Comparison of ENCODE assay signal across 2 cellular contexts in the genomic region with DNA sequence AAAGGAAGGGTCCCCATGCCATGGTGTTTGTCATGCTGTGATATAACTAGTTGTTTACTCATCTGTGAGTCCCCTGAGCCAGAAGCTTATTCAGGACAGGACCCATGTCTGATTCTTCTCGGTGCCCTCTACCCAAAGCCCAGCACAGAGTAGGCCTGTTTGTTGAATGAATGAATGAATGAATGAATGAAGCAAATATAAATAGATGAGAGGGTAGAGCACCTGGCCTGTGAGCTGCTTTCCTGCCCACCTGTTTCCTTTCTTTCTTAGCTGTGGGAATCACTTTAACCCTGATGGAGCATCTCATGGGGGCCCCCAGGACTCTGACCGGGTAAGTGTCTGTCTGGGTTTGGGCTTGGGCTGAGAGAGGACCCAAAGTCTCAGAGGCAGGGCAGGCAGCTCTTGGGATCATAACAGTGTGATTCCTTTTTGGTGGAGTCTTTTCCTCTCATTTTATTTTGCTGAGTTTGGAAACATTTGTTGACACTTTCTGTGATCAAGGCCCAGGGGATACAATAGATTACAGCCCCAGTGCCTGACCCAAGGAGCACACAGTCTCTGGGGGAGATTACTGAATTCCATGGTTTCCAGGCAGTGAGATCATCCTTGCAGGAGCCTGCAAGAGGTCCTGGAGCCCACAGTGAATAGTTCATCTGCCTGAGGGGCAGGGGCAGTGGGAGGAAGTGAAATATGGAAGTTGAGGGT.
TF ChIP-seq lines count a peak whose summit lies in the region.

No MANE protein-coding gene starts in this region.

TF ChIP-seq in liver, 16 proteins besides CTCF, POLR2A, EP300 and RAD21:
- TF ChIP-seq FOXA1 (IDR thresholded peaks at IDR 0.05) (no peak), YY1 (IDR thresholded peaks at IDR 0.05) (no peak), GABPA (IDR thresholded peaks at IDR 0.05 in 1 of 2, conservative IDR thresholded peaks at IDR 0.05 in 1 of 2) (no peak), SP1 (IDR thresholded peaks at IDR 0.05) (no peak), TAF1 (conservative IDR thresholded peaks at IDR 0.05) (no peak), NR2F2 (IDR thresholded peaks at IDR 0.05) (no peak), FOXA2 (IDR thresholded peaks at IDR 0.05) (no peak), HNF4G (IDR thresholded peaks at IDR 0.05) (no peak), EGR1 (IDR thresholded peaks at IDR 0.05; ENCODE audit: low read depth in 2 of 2) (no peak), JUND (IDR thresholded peaks at IDR 0.05) (no peak), RXRA (IDR thresholded peaks at IDR 0.05) (no peak), HNF4A (conservative IDR thresholded peaks at IDR 0.05) (no peak)
- TF ChIP-seq, protein P1, sequence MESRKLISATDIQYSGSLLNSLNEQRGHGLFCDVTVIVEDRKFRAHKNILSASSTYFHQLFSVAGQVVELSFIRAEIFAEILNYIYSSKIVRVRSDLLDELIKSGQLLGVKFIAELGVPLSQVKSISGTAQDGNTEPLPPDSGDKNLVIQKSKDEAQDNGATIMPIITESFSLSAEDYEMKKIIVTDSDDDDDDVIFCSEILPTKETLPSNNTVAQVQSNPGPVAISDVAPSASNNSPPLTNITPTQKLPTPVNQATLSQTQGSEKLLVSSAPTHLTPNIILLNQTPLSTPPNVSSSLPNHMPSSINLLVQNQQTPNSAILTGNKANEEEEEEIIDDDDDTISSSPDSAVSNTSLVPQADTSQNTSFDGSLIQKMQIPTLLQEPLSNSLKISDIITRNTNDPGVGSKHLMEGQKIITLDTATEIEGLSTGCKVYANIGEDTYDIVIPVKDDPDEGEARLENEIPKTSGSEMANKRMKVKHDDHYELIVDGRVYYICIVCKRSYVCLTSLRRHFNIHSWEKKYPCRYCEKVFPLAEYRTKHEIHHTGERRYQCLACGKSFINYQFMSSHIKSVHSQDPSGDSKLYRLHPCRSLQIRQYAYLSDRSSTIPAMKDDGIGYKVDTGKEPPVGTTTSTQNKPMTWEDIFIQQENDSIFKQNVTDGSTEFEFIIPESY (IDR thresholded peaks at IDR 0.05) = no peak
- TF ChIP-seq, protein P2, sequence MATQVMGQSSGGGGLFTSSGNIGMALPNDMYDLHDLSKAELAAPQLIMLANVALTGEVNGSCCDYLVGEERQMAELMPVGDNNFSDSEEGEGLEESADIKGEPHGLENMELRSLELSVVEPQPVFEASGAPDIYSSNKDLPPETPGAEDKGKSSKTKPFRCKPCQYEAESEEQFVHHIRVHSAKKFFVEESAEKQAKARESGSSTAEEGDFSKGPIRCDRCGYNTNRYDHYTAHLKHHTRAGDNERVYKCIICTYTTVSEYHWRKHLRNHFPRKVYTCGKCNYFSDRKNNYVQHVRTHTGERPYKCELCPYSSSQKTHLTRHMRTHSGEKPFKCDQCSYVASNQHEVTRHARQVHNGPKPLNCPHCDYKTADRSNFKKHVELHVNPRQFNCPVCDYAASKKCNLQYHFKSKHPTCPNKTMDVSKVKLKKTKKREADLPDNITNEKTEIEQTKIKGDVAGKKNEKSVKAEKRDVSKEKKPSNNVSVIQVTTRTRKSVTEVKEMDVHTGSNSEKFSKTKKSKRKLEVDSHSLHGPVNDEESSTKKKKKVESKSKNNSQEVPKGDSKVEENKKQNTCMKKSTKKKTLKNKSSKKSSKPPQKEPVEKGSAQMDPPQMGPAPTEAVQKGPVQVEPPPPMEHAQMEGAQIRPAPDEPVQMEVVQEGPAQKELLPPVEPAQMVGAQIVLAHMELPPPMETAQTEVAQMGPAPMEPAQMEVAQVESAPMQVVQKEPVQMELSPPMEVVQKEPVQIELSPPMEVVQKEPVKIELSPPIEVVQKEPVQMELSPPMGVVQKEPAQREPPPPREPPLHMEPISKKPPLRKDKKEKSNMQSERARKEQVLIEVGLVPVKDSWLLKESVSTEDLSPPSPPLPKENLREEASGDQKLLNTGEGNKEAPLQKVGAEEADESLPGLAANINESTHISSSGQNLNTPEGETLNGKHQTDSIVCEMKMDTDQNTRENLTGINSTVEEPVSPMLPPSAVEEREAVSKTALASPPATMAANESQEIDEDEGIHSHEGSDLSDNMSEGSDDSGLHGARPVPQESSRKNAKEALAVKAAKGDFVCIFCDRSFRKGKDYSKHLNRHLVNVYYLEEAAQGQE (IDR thresholded peaks at IDR 0.05) = no peak
- TF ChIP-seq, protein P3, sequence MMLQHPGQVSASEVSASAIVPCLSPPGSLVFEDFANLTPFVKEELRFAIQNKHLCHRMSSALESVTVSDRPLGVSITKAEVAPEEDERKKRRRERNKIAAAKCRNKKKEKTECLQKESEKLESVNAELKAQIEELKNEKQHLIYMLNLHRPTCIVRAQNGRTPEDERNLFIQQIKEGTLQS (IDR thresholded peaks at IDR 0.05) = no peak
- TF ChIP-seq, protein P4, sequence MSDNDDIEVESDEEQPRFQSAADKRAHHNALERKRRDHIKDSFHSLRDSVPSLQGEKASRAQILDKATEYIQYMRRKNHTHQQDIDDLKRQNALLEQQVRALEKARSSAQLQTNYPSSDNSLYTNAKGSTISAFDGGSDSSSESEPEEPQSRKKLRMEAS (IDR thresholded peaks at IDR 0.05) = no peak

TF ChIP-seq in HepG2, 621 proteins besides CTCF, POLR2A, EP300 and RAD21:
- TF ChIP-seq, protein P5, sequence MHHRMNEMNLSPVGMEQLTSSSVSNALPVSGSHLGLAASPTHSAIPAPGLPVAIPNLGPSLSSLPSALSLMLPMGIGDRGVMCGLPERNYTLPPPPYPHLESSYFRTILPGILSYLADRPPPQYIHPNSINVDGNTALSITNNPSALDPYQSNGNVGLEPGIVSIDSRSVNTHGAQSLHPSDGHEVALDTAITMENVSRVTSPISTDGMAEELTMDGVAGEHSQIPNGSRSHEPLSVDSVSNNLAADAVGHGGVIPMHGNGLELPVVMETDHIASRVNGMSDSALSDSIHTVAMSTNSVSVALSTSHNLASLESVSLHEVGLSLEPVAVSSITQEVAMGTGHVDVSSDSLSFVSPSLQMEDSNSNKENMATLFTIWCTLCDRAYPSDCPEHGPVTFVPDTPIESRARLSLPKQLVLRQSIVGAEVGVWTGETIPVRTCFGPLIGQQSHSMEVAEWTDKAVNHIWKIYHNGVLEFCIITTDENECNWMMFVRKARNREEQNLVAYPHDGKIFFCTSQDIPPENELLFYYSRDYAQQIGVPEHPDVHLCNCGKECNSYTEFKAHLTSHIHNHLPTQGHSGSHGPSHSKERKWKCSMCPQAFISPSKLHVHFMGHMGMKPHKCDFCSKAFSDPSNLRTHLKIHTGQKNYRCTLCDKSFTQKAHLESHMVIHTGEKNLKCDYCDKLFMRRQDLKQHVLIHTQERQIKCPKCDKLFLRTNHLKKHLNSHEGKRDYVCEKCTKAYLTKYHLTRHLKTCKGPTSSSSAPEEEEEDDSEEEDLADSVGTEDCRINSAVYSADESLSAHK (CRISPR knock-in tag; IDR thresholded peaks at IDR 0.05; ENCODE audit: borderline replicate concordance) = no peak
- no peak for TF ChIP-seq ZEB1 (IDR thresholded peaks at IDR 0.05; ENCODE audit: insufficient replicate concordance, low read depth)
- no peak for TF ChIP-seq LCORL (IDR thresholded peaks at IDR 0.05)
- no peak for TF ChIP-seq LCORL (CRISPR knock-in tag; IDR thresholded peaks at IDR 0.05)
- no peak for TF ChIP-seq KLF11 (CRISPR knock-in tag; IDR thresholded peaks at IDR 0.05)
